In genomic region chr2:156110890-156111289, GRCh38 we compare ENCODE assay signal across 7 cellular contexts.
DNase-seq lines count a peak whose midpoint lies in the region; ATAC-seq and FAIRE-seq lines count a peak whose summit lies in the region.

No MANE protein-coding gene starts in this region.

- H3K9me3 Mint-ChIP-seq in activated naive CD4-positive, alpha-beta T cell treated with anti-CD3 and anti-CD28 coated beads, Interleukin-2, amount 10 ng/mL, durations not matched to agents 7 days and 5 days = no peaks in the 10 kb centered on the region
- no peaks in the 10 kb centered on the region for H3K9me3 Mint-ChIP-seq in stimulated activated naive B cell treated with anti-CD40 and anti-IgM and Interleukin-4, amounts not matched to agents 10 μg/mL and 1 μg/mL and 100 μg/mL, for 72 hours

- no peaks in the 10 kb centered on the region for H3K36me3 Mint-ChIP-seq in activated naive CD4-positive, alpha-beta T cell treated with anti-CD3 and anti-CD28 coated beads, Interleukin-2, amount 10 ng/mL, durations not matched to agents 7 days and 5 days
- no peaks in the 10 kb centered on the region for H3K36me3 Mint-ChIP-seq in stimulated activated naive B cell treated with anti-CD40 and anti-IgM and Interleukin-4, amounts not matched to agents 10 μg/mL and 1 μg/mL and 100 μg/mL, for 72 hours

- H3K27me3 Mint-ChIP-seq in activated naive CD4-positive, alpha-beta T cell treated with anti-CD3 and anti-CD28 coated beads, Interleukin-2, amount 10 ng/mL, durations not matched to agents 7 days and 5 days = peaks cover 3% of the 10 kb centered on the region
- H3K27me3 Mint-ChIP-seq in stimulated activated naive B cell treated with anti-CD40 and anti-IgM and Interleukin-4, amounts not matched to agents 10 μg/mL and 1 μg/mL and 100 μg/mL, for 72 hours = no peaks in the 10 kb centered on the region

- peak; percentile 60 for FAIRE-seq in GM18507 (lab: Jason Lieb, UNC)

- H3K4me3 Mint-ChIP-seq in activated naive CD4-positive, alpha-beta T cell treated with anti-CD3 and anti-CD28 coated beads, Interleukin-2, amount 10 ng/mL, durations not matched to agents 7 days and 5 days = no peak overlapping the region
- no peak overlapping the region for H3K4me3 Mint-ChIP-seq in stimulated activated naive B cell treated with anti-CD40 and anti-IgM and Interleukin-4, amounts not matched to agents 10 μg/mL and 1 μg/mL and 100 μg/mL, for 72 hours

- CTCF ChIA-PET in activated naive CD4-positive, alpha-beta T cell treated with anti-CD3 and anti-CD28 coated beads, Interleukin-2, amount 10 ng/mL, durations not matched to agents 7 days and 5 days (lab: Charles Lee) = interaction anchor here (1.0 kb wide), 1 partner anchor 213 kb away, joined by 3 read pairs; no protein-coding TSS in a partner anchor

- DNase-seq in GM18507 (ENCODE audit: extremely low spot score, insufficient read length, low read depth) (no peak), HT-29 (ENCODE audit: low spot score) (peak; percentile 48), HCEC 1CT (no peak), amygdala (lab: John Stamatoyannopoulos, UW) (no peak)
- peak; percentile 21 for DNase-seq in activated naive CD4-positive, alpha-beta T cell treated with anti-CD3 and anti-CD28 coated beads, Interleukin-2, amount 10 ng/mL, durations not matched to agents 7 days and 5 days
- peak; percentile 21 for DNase-seq in stimulated activated naive B cell treated with anti-CD40 and anti-IgM and Interleukin-4, amounts not matched to agents 10 μg/mL and 1 μg/mL and 100 μg/mL, for 72 hours

- H3K4me1 Mint-ChIP-seq in activated naive CD4-positive, alpha-beta T cell treated with anti-CD3 and anti-CD28 coated beads, Interleukin-2, amount 10 ng/mL, durations not matched to agents 7 days and 5 days = no peaks in the 10 kb centered on the region
- peaks cover 0 to 2% of the 10 kb centered on the region in 2 donors for H3K4me1 Mint-ChIP-seq in stimulated activated naive B cell treated with anti-CD40 and anti-IgM and Interleukin-4, amounts not matched to agents 10 μg/mL and 1 μg/mL and 100 μg/mL, for 72 hours

- ATAC-seq in GM21717 (IDR thresholded peaks at IDR 0.05; ENCODE audit: unreplicated experiment) = peak; percentile 96
- peak; percentile 89 to 90 for ATAC-seq in stimulated activated naive B cell treated with anti-CD40 and anti-IgM and Interleukin-4, amounts not matched to agents 10 μg/mL and 1 μg/mL and 100 μg/mL, for 72 hours (replicated peaks)

- H3K27ac Mint-ChIP-seq in activated naive CD4-positive, alpha-beta T cell treated with anti-CD3 and anti-CD28 coated beads, Interleukin-2, amount 10 ng/mL, durations not matched to agents 7 days and 5 days = no peak overlapping the region
- no peak overlapping the region for H3K27ac Mint-ChIP-seq in stimulated activated naive B cell treated with anti-CD40 and anti-IgM and Interleukin-4, amounts not matched to agents 10 μg/mL and 1 μg/mL and 100 μg/mL, for 72 hours

Comparison
In these comparisons a context has a peak if more than half of its experiments do, and no peak if none do; other contexts are left out.
1. DNase-seq: peak in HT-29 (single experiment), activated naive CD4-positive, alpha-beta T cell treated with anti-CD3 and anti-CD28 coated beads, Interleukin-2, amount 10 ng/mL, durations not matched to agents 7 days and 5 days (single experiment) and stimulated activated naive B cell treated with anti-CD40 and anti-IgM and Interleukin-4, amounts not matched to agents 10 μg/mL and 1 μg/mL and 100 μg/mL, for 72 hours (single experiment); none in GM18507 (single experiment), HCEC 1CT (single experiment) and amygdala (0 of 56).